Comparison of ENCODE assay signal across 11 cellular contexts in the genomic region with DNA sequence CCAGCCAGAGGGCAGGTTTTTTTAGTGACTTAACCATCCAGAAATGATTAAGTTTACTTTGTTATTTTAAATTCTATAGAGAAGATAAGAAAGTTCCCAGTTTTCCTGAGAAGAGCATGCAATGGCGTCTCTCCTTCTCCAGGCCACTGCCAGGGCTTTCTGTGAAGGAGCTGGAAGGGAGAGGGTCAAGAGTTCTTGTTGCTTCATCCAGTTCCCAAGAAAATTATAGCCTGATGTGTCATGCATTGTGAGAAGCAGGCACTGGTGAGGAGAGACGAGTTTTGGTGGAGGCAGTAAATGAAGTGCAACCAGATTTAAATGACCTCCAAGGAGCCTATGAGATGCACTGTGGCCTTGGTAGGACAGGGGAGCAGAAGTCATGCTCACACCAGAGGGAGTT. TPM values are rescaled to one million over a fixed set of nuclear protein-coding genes. Genes with fewer than 3 reads are reported as not detected.
DNase-seq lines count a peak whose midpoint lies in the region; ATAC-seq and TF ChIP-seq lines count a peak whose summit lies in the region.
"Had no signal": no experiment of that assay in that cellular context is flagged by ENCODE, and none has a peak within 500 bp of the region (broad histone marks: within the 10 kb centered on the region; RNA-seq: fewer than 3 reads in every experiment).

No MANE protein-coding gene starts in this region.

- no peak overlapping the region for H2AFZ ChIP-seq in neural progenitor cell (replicated peaks)

- H3F3A ChIP-seq in neural progenitor cell (ENCODE audit: low read depth) = no peaks in the 10 kb centered on the region

- H3K79me2 ChIP-seq in neural progenitor cell (ENCODE audit: low read depth) = no peaks in the 10 kb centered on the region

- no peaks in the 10 kb centered on the region for H4K20me1 ChIP-seq in neural progenitor cell (ENCODE audit: low read depth)

- H3K9me3 ChIP-seq in neural progenitor cell (ENCODE audit: low read depth) = no peaks in the 10 kb centered on the region

- no peaks in the 10 kb centered on the region for H3K4me1 ChIP-seq in neural progenitor cell

- no peaks in the 10 kb centered on the region for H3K36me3 ChIP-seq in neural progenitor cell

- no peak overlapping the region for H3K4me3 ChIP-seq in coronary artery
- H3K4me3 ChIP-seq in neural progenitor cell = no peak overlapping the region

- no peak overlapping the region for H3K4me2 ChIP-seq in neural progenitor cell

- TF ChIP-seq CTCF in coronary artery (IDR thresholded peaks at IDR 0.05) (no peak), nephron (IDR thresholded peaks at IDR 0.05; ENCODE audit: unreplicated experiment in 3 of 3) (no peak), neural progenitor cell (IDR thresholded peaks at IDR 0.05) (no peak)

- peak overlapping the region; percentile 78 to 95 (median 86) for H3K27ac Mint-ChIP-seq in IgD-negative memory B cell
- peak overlapping the region; percentile 8 to 73 (median 16) for H3K27ac Mint-ChIP-seq in nephron
- no peak overlapping the region for H3K27ac Mint-ChIP-seq in neural progenitor cell
- H3K27ac Mint-ChIP-seq: mesothelial cell of epicardium had no signal

- ATAC-seq in GM19452 (IDR thresholded peaks at IDR 0.05; ENCODE audit: unreplicated experiment) = no peak
- ATAC-seq: effector memory CD8-positive, alpha-beta T cell had no signal

- H3K36me3 Mint-ChIP-seq in IgD-negative memory B cell (no peaks in the 10 kb centered on the region), nephron (ENCODE audit: low read depth) (peaks cover 16% of the 10 kb centered on the region), neural progenitor cell (peaks cover 11% of the 10 kb centered on the region)
- H3K36me3 Mint-ChIP-seq: mesothelial cell of epicardium had no signal

- no peak overlapping the region for H3K9ac ChIP-seq in neural progenitor cell

- H3K4me3 Mint-ChIP-seq in IgD-negative memory B cell = peak overlapping the region in 3 of 4 donors; percentile 68 to 88 (median 86)
- H3K4me3 Mint-ChIP-seq in nephron = no peak overlapping the region
- H3K4me3 Mint-ChIP-seq in neural progenitor cell = no peak overlapping the region
- H3K4me3 Mint-ChIP-seq: mesothelial cell of epicardium had no signal

- H3K27me3 ChIP-seq in neural progenitor cell = no peaks in the 10 kb centered on the region

- H3K27me3 Mint-ChIP-seq in IgD-negative memory B cell (no peaks in the 10 kb centered on the region), nephron (ENCODE audit: low read depth) (no peaks in the 10 kb centered on the region), neural progenitor cell (ENCODE audit: insufficient read depth, low read depth) (peaks cover 7% of the 10 kb centered on the region)
- H3K27me3 Mint-ChIP-seq: effector memory CD8-positive, alpha-beta T cell had no signal

- H3K4me1 Mint-ChIP-seq in IgD-negative memory B cell = peaks cover 80 to 86% (median 83%) of the 10 kb centered on the region in 3 donors
- peaks cover 29% of the 10 kb centered on the region for H3K4me1 Mint-ChIP-seq in nephron
- H3K4me1 Mint-ChIP-seq in neural progenitor cell = peaks cover 36% of the 10 kb centered on the region

- peak; percentile 65 for DNase-seq in CD1c-positive myeloid dendritic cell (ENCODE audit: extremely low spot score)
- DNase-seq in coronary artery (ENCODE audit: low spot score) = peak; percentile 49
- no peak for DNase-seq in NCI-H69 (lab: John Stamatoyannopoulos, UW)
- DNase-seq in neural progenitor cell (ENCODE audit: low spot score) = no peak
- DNase-seq in NCI-H82 (lab: John Stamatoyannopoulos, UW) = no peak
- DNase-seq: activated CD4-positive, alpha-beta T cell treated with anti-CD3 and anti-CD28 coated beads, Interleukin-2, amount 50 U/mL, for 48 hours; effector memory CD8-positive, alpha-beta T cell had no signal

- H3K9me3 Mint-ChIP-seq in IgD-negative memory B cell = no peaks in the 10 kb centered on the region
- H3K9me3 Mint-ChIP-seq in nephron = no peaks in the 10 kb centered on the region
- H3K9me3 Mint-ChIP-seq in neural progenitor cell = peaks cover 4% of the 10 kb centered on the region
- H3K9me3 Mint-ChIP-seq: effector memory CD8-positive, alpha-beta T cell; mesothelial cell of epicardium had no signal

- no peak overlapping the region for H3K27ac ChIP-seq in coronary artery
- H3K27ac ChIP-seq in neural progenitor cell = no peak overlapping the region

RNA-seq across cellular contexts. Expression of a gene that starts 14.2 kb away (rescaled TPM):
- 17.9 TPM for polyA plus RNA-seq in IgD-negative memory B cell
- total RNA-seq in neural progenitor cell (ENCODE audit: low replicate concordance) = 4.8 and 5.0 TPM in 2 replicates

Comparison
In these comparisons a context has a peak if more than half of its experiments do, and no peak if none do; other contexts are left out.
1. DNase-seq: peak in CD1c-positive myeloid dendritic cell (single experiment) and coronary artery (single experiment); none in NCI-H69 (single experiment), neural progenitor cell (single experiment) and NCI-H82 (single experiment).
2. H3K4me3 Mint-ChIP-seq: peak in IgD-negative memory B cell (3 of 4); none in nephron (0 of 3) and neural progenitor cell (single experiment).